In the genomic region with DNA sequence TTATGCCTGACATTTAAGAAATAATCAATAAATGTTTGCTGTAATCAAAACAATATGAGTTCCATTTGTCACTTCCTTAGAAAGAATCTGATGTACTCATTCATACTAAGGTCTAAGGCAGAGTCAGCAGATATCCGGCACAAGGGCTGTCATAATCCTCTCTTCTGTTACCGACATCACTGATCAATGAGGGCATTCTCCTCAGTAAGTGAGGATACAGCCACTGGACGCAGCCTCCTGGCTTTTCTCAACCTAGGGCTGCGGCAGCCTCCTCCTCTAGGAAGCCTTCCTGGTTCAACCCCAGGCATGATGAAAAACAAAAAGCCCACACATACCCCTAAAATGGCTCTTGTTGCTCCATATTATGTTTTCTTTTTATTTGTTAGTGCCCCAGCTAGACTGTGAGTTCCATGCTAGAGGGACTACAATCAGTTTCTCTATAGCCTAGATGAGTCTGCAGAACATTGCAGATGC, we compare ENCODE assay signal across 17 cellular contexts. TPM values are rescaled to one million over a fixed set of nuclear protein-coding genes. Genes with fewer than 3 reads are reported as not detected.
DNase-seq lines count a peak whose midpoint lies in the region; ATAC-seq and TF ChIP-seq lines count a peak whose summit lies in the region.
"Had no signal": no experiment of that assay in that cellular context is flagged by ENCODE, and none has a peak within 500 bp of the region (broad histone marks: within the 10 kb centered on the region; RNA-seq: fewer than 3 reads in every experiment).

No MANE protein-coding gene starts in this region.

- no peak for ATAC-seq in left lobe of liver
- ATAC-seq: PC-3 had no signal

- H3K9me3 Mint-ChIP-seq in Caco-2 (ENCODE audit: unreplicated experiment), result no peaks in the 10 kb centered on the region
- H3K9me3 Mint-ChIP-seq: CD14-positive monocyte had no signal

- intact Hi-C loops in Caco-2 (cut with micrococcal nuclease; ENCODE audit: unreplicated experiment), result no loop called here
- intact Hi-C loops in A673 (cut with micrococcal nuclease; ENCODE audit: unreplicated experiment), result no loop called here

- H3K4me3 ChIP-seq in Caco-2 (ENCODE audit: low read depth, low read length) (no peak overlapping the region), WERI-Rb-1 (ENCODE audit: low read depth, low read length) (no peak overlapping the region), parathyroid adenoma (ENCODE audit: low read depth, low read length) (no peak overlapping the region), A673 (ENCODE audit: low read depth, low read length, poor library complexity, severe bottlenecking) (no peak overlapping the region)
- H3K4me3 ChIP-seq: SJSA1 had no signal

- POLR2A ChIA-PET in Caco-2 (lab: Charles Lee) (no interaction called here), A673 (lab: Charles Lee; ENCODE audit: low non-redundant PET) (no interaction called here)

- H3K27me3 Mint-ChIP-seq in Caco-2 (ENCODE audit: insufficient read depth, unreplicated experiment), result no peaks in the 10 kb centered on the region

- BruUV-seq in Caco-2 (replicated peaks; lab: Mats Ljungman, UMichigan) (no TSS peak), A673 (replicated peaks; lab: Mats Ljungman, UMichigan) (no TSS peak)

- H3K4me3 Mint-ChIP-seq in Caco-2 (ENCODE audit: unreplicated experiment), result no peak overlapping the region
- H3K4me3 Mint-ChIP-seq: B cell had no signal

- DNase-seq in Caco-2 (no peak), WERI-Rb-1 (no peak), left lobe of liver (ENCODE audit: low spot score) (peak; percentile 12), A673 (ENCODE audit: low spot score) (no peak), germinal center (ENCODE audit: low spot score) (no peak), hepatic stellate cell (ENCODE audit: low spot score) (no peak)
- no peak for DNase-seq in NK-92 treated with Interleukin-12 subunit alpha and Interleukin-12 subunit beta, amount 100 ng/mL, for 24 hours (lab: John Stamatoyannopoulos, UW)
- DNase-seq: Karpas-422, NCI-H1436, NCI-H187 treated with DMSO at 0.1 percent for 48 hours, PC-3, Right ventricle myocardium superior, RPMI8226 had no signal

- no peak overlapping the region for H3K4me2 ChIP-seq in parathyroid adenoma (ENCODE audit: low read length)

- H3K27ac Mint-ChIP-seq in Caco-2 (ENCODE audit: unreplicated experiment), result peak overlapping the region; percentile 83
- H3K27ac Mint-ChIP-seq: CD14-positive monocyte had no signal

- no peaks in the 10 kb centered on the region for H3K9me3 ChIP-seq in Caco-2
- no peaks in the 10 kb centered on the region for H3K9me3 ChIP-seq in WERI-Rb-1 (ENCODE audit: severe bottlenecking)
- no peaks in the 10 kb centered on the region for H3K9me3 ChIP-seq in parathyroid adenoma (ENCODE audit: control insufficient read depth, low read length)
- no peaks in the 10 kb centered on the region for H3K9me3 ChIP-seq in A673 (ENCODE audit: low read depth, low read length, poor library complexity, severe bottlenecking)
- H3K9me3 ChIP-seq: SJSA1 had no signal

- peak overlapping the region; percentile 62; the same call in 1 of the 2 replicates for H3K27ac ChIP-seq in WERI-Rb-1
- H3K27ac ChIP-seq in parathyroid adenoma, result no peak overlapping the region
- H3K27ac ChIP-seq in A673 (ENCODE audit: low read depth, low read length, poor library complexity, severe bottlenecking), result no peak overlapping the region
- H3K27ac ChIP-seq: SJSA1 had no signal

- peaks cover 8% of the 10 kb centered on the region for H3K4me1 ChIP-seq in Caco-2
- H3K4me1 ChIP-seq in parathyroid adenoma, result peaks cover 32% of the 10 kb centered on the region
- no peaks in the 10 kb centered on the region for H3K4me1 ChIP-seq in A673 (ENCODE audit: insufficient read depth, low read length, poor library complexity, severe bottlenecking)
- H3K4me1 ChIP-seq: SJSA1 had no signal

- H3K36me3 ChIP-seq in Caco-2 (ENCODE audit: control insufficient read depth, insufficient read depth, low read length), result no peaks in the 10 kb centered on the region
- no peaks in the 10 kb centered on the region for H3K36me3 ChIP-seq in WERI-Rb-1
- H3K36me3 ChIP-seq in parathyroid adenoma (ENCODE audit: control insufficient read depth, insufficient read depth, low read length), result no peaks in the 10 kb centered on the region
- H3K36me3 ChIP-seq in A673 (ENCODE audit: insufficient read depth, low read length, poor library complexity, severe bottlenecking), result no peaks in the 10 kb centered on the region
- H3K36me3 ChIP-seq: SJSA1 had no signal

- H3K27me3 ChIP-seq in Caco-2 (replicated peaks; ENCODE audit: control insufficient read depth, insufficient read depth, low read length) (no peaks in the 10 kb centered on the region), WERI-Rb-1 (ENCODE audit: insufficient read depth, low read depth, severe bottlenecking) (no peaks in the 10 kb centered on the region), parathyroid adenoma (ENCODE audit: control insufficient read depth, insufficient read depth, low read length) (no peaks in the 10 kb centered on the region), A673 (replicated peaks; ENCODE audit: insufficient read depth, low read depth, low read length, poor library complexity) (no peaks in the 10 kb centered on the region)
- H3K27me3 ChIP-seq: SJSA1 had no signal

- CTCF ChIA-PET in Caco-2 (lab: Charles Lee), result no interaction called here
- CTCF ChIA-PET in A673 (lab: Charles Lee), result no interaction called here

- peak overlapping the region; percentile 46 for H2AFZ ChIP-seq in parathyroid adenoma

- no peaks in the 10 kb centered on the region for H3K36me3 Mint-ChIP-seq in Caco-2 (ENCODE audit: insufficient read depth, unreplicated experiment)
- H3K36me3 Mint-ChIP-seq: CD14-positive monocyte had no signal

- H3K4me1 Mint-ChIP-seq in Caco-2 (ENCODE audit: low read depth, unreplicated experiment), result peaks cover 16% of the 10 kb centered on the region

- no peak for TF ChIP-seq CTCF in Caco-2 (IDR thresholded peaks at IDR 0.05; ENCODE audit: insufficient read depth in 1 of 2, low read depth in 1 of 2, low read length in 1 of 2, severe bottlenecking in 1 of 2, unreplicated experiment in 1 of 2)
- no peak for TF ChIP-seq CTCF in WERI-Rb-1 (IDR thresholded peaks at IDR 0.05; ENCODE audit: low read depth, low read length)
- TF ChIP-seq CTCF in parathyroid adenoma (IDR thresholded peaks at IDR 0.05), result no peak
- TF ChIP-seq CTCF in A673 (conservative IDR thresholded peaks at IDR 0.05; ENCODE audit: low read depth, low read length), result no peak

- H3K9ac ChIP-seq in parathyroid adenoma, result no peak overlapping the region

- no peaks in the 10 kb centered on the region for H3K79me2 ChIP-seq in parathyroid adenoma

RNA-seq across cellular contexts. Expression of a gene that starts 40.7 kb away (rescaled TPM):
- total RNA-seq in Caco-2 (2022), result 19.8 and 24.4 TPM in 2 replicates
- 2.4 TPM for total RNA-seq in left lobe of liver
- total RNA-seq in A673 (2021), result 0.90 and 1.1 TPM in 2 replicates
